ENCODE assay signal across 8 cellular contexts in the genomic region with DNA sequence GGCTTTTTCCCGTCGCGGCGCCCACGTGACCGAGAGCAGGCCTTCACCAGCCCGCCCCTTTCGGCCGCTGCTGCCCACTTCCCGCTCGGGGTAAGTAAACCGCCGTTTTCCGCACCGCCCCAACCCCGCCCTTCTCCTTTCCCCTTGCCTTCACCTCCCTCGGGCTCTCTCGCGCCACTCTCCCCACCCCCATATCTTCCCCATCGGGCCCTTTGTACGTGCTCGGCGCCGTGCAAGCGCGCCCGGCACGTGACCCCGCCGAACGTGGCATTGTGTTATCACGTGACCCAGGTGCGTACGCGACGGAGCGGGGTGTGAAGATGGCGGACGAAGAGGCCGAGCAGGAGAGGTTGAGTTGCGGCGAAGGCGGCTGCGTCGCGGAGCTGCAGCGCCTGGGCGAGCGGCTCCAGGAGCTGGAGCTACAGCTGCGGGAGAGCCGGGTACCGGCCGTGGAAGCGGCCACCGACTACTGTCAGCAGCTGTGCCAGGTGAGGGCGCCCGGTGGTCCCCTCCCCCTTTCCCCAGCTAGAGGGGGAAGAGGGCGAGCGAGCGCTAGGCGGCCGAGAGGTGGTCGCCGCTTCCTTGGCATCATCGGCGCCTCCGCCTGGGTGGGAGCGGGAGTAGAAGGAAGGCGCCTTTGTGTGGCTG. TPM values are rescaled to one million over a fixed set of nuclear protein-coding genes. Genes with fewer than 3 reads are reported as not detected.
DNase-seq lines count a peak whose midpoint lies in the region; ATAC-seq, FAIRE-seq and TF ChIP-seq lines count a peak whose summit lies in the region.

A gene (plus strand): TSS at position 294 of the 648 bp plus-strand sequence. CDS start 27 bp downstream, at position 321.

- DNase-seq in AG09319 (ENCODE audit: extremely low read depth, low read depth) (peak; percentile 92), NCI-H446 treated with DMSO at 0.1 percent for 48 hours (lab: John Stamatoyannopoulos, UW) (peak; percentile 92), cerebellar nuclear complex (lab: John Stamatoyannopoulos, UW) (peak; percentile 80 to 82), kidney (peak; percentile 99)
- DNase-seq in activated CD4-positive, CD25-positive, alpha-beta regulatory T cell treated with anti-CD3 and anti-CD28 coated beads, Interleukin-2, amount 50 U/mL, for 72 hours, result peak; percentile 96
- peak; percentile 99 for DNase-seq in stimulated activated CD4-positive, alpha-beta T cell treated with anti-CD3 and anti-CD28 coated beads, Interleukin-15, amount 100 ng/mL, for 24 hours

- no peaks in the 10 kb centered on the region for H3K36me3 ChIP-seq in kidney (ENCODE audit: control insufficient read depth in 1 of 2, insufficient read depth in 2 of 2, low read length in 2 of 2)

- ATAC-seq in GM19025 (IDR thresholded peaks at IDR 0.05; ENCODE audit: low read depth, unreplicated experiment) (peak; percentile 68), HG03354 (IDR thresholded peaks at IDR 0.05; ENCODE audit: poor library complexity, severe bottlenecking, unreplicated experiment) (peak; percentile 78)

- no peak; the same call in 1 of the 2 replicates for TF ChIP-seq CTCF in AG09319 (IDR thresholded peaks at IDR 0.05; ENCODE audit: low read depth, low read length)
- TF ChIP-seq CTCF in kidney (IDR thresholded peaks at IDR 0.05; ENCODE audit: borderline replicate concordance, extremely low read depth, insufficient read depth), result no peak

- H3K9ac ChIP-seq in kidney (ENCODE audit: low read length in 2 of 2), result peak within 1 kb of the TSS; percentile 84 to 93

- FAIRE-seq in kidney (lab: Jason Lieb, UNC), result no peak

- no peaks in the 10 kb centered on the region for H3K9me3 ChIP-seq in kidney (ENCODE audit: control insufficient read depth in 1 of 2, low read length in 2 of 2)

- H3K4me1 ChIP-seq in kidney (ENCODE audit: control insufficient read depth in 1 of 2, insufficient read depth in 1 of 2, low read depth in 1 of 2, low read length in 2 of 2), result peaks cover 0 to 5% of the 10 kb centered on the region in 2 donors

- intact Hi-C loops in kidney (cut with DNase I), result no loop called here

- peak within 1 kb of the TSS; percentile 80 to 86 for H3K4me3 ChIP-seq in kidney (ENCODE audit: low read length in 2 of 2)

- peak within 1 kb of the TSS; percentile 97 for H3K27ac ChIP-seq in kidney (ENCODE audit: low read depth in 2 of 2, low read length in 2 of 2)

RNA-seq across cellular contexts. Expression of the gene that starts here (rescaled TPM):
- 52.3 TPM for total RNA-seq in kidney
- polyA plus RNA-seq in kidney (ENCODE audit: insufficient read depth, low read depth, low replicate concordance), result 3.4 TPM

Comparison
In these comparisons a context has a peak if more than half of its experiments do, and no peak if none do; other contexts are left out.
1. Peak in every context shown above with its lines: DNase-seq, ATAC-seq, H3K4me3 ChIP-seq and H3K27ac ChIP-seq.